35 cellular contexts compared by ENCODE assay signal in genomic region chr12:62003217-62003616, GRCh38.
"Had no signal": no experiment of that assay in that cellular context is flagged by ENCODE, and none has a peak within 500 bp of the region (broad histone marks: within the 10 kb centered on the region; RNA-seq: fewer than 3 reads in every experiment).

No MANE protein-coding gene starts in this region.

- H3K36me3 Mint-ChIP-seq: activated CD4-positive, alpha-beta memory T cell treated with anti-CD3 and anti-CD28 coated beads for 36 hours; activated naive CD4-positive, alpha-beta T cell treated with anti-CD3 and anti-CD28 coated beads, Interleukin-2, amount 50 U/mL, for 72 hours; activated naive CD8-positive, alpha-beta T cell treated with anti-CD3 and anti-CD28 coated beads for 36 hours had no signal

- H3K27ac Mint-ChIP-seq: activated B cell treated with CpG ODN at 0.5 μM for 24 hours; activated CD4-positive, alpha-beta memory T cell treated with anti-CD3 and anti-CD28 coated beads for 36 hours; activated CD4-positive, alpha-beta T cell treated with anti-CD3 and anti-CD28 coated beads, Interleukin-2, amount 10 ng/mL, durations not matched to agents 24 days and 14 days; activated CD8-positive, alpha-beta T cell treated with anti-CD3 and anti-CD28 coated beads for 36 hours; activated naive CD4-positive, alpha-beta T cell treated with anti-CD3 and anti-CD28 coated beads for 36 hours; activated naive CD4-positive, alpha-beta T cell treated with anti-CD3 and anti-CD28 coated beads, Interleukin-2, amount 50 U/mL, for 72 hours; activated naive CD8-positive, alpha-beta T cell treated with anti-CD3 and anti-CD28 coated beads for 36 hours; activated T-cell treated with anti-CD3 and anti-CD28 coated beads, Interleukin-2, amount 50 U/mL, for 72 hours; activated T-helper 1 cell treated with anti-CD3 and anti-CD28 coated beads, Interleukin-12 subunit alpha, Interleukin-12 subunit beta, Interleukin-2, Interleukin-4 antibody, amounts not matched to agents 30 ng/mL and 10 ng/mL and 1 ng/mL, durations not matched to agents 14 hours and 24 hours and 36 hours; activated T-helper 17 cell treated with anti-CD3 and anti-CD28 coated beads, Interleukin-2, amount 50 U/mL, for 72 hours; T-helper 2 cell treated with Interferon-gamma antibody and Interleukin-4, amounts not matched to agents 5 μg/mL and 100 μg/mL, for 36 hours had no signal

- H3K9me3 ChIP-seq: adrenal gland, body of pancreas, breast epithelium had no signal

- ATAC-seq: activated CD8-positive, alpha-beta T cell treated with anti-CD3 and anti-CD28 coated beads for 36 hours; activated naive CD4-positive, alpha-beta T cell treated with anti-CD3 and anti-CD28 coated beads, Interleukin-2, amount 50 U/mL, for 72 hours; activated T-cell treated with anti-CD3 and anti-CD28 coated beads, Interleukin-2, amount 50 U/mL, for 4 hours; activated T-cell treated with anti-CD3 and anti-CD28 coated beads, Interleukin-2, amount 50 U/mL, for 72 hours; activated T-helper 17 cell treated with anti-CD3 and anti-CD28 coated beads, Interleukin-2, amount 50 U/mL, for 72 hours; body of pancreas had no signal

- H3K4me1 Mint-ChIP-seq: activated B cell treated with CpG ODN at 0.5 μM for 24 hours; activated CD4-positive, alpha-beta T cell treated with anti-CD3 and anti-CD28 coated beads, Interleukin-2, amount 10 ng/mL, durations not matched to agents 24 days and 14 days; activated naive CD8-positive, alpha-beta T cell treated with anti-CD3 and anti-CD28 coated beads for 36 hours; activated T-helper 17 cell treated with anti-CD3 and anti-CD28 coated beads, Interleukin-2, amount 50 U/mL, for 72 hours had no signal

- H3K4me1 ChIP-seq: adrenal gland, body of pancreas, breast epithelium had no signal

- H3K27ac ChIP-seq: adrenal gland, body of pancreas, brain microvascular endothelial cell, breast epithelium, VCaP had no signal

- H3K4me3 ChIP-seq: adrenal gland, body of pancreas, breast epithelium had no signal

- H3K27me3 ChIP-seq: adrenal gland, body of pancreas, brain microvascular endothelial cell, breast epithelium had no signal

- H3K4me3 Mint-ChIP-seq: activated B cell treated with CpG ODN at 0.5 μM for 24 hours; activated CD4-positive, alpha-beta memory T cell treated with anti-CD3 and anti-CD28 coated beads for 36 hours; activated CD4-positive, alpha-beta T cell treated with anti-CD3 and anti-CD28 coated beads, Interleukin-2, amount 10 ng/mL, durations not matched to agents 24 days and 14 days; activated CD8-positive, alpha-beta T cell treated with anti-CD3 and anti-CD28 coated beads for 36 hours; activated naive CD4-positive, alpha-beta T cell treated with anti-CD3 and anti-CD28 coated beads for 36 hours; activated naive CD8-positive, alpha-beta T cell treated with anti-CD3 and anti-CD28 coated beads for 36 hours; activated T-cell treated with anti-CD3 and anti-CD28 coated beads, Interleukin-2, amount 50 U/mL, for 4 hours; activated T-cell treated with anti-CD3 and anti-CD28 coated beads, Interleukin-2, amount 50 U/mL, for 72 hours; activated T-helper 1 cell treated with anti-CD3 and anti-CD28 coated beads, Interleukin-12 subunit alpha, Interleukin-12 subunit beta, Interleukin-2, Interleukin-4 antibody, amounts not matched to agents 30 ng/mL and 10 ng/mL and 1 ng/mL, durations not matched to agents 14 hours and 24 hours and 36 hours; activated T-helper 17 cell treated with anti-CD3 and anti-CD28 coated beads, Interleukin-2, amount 50 U/mL, for 72 hours; T-helper 2 cell treated with Interferon-gamma antibody and Interleukin-4, amounts not matched to agents 5 μg/mL and 100 μg/mL, for 36 hours had no signal

- FAIRE-seq: astrocyte, TTC549 had no signal

- H3K27me3 Mint-ChIP-seq: activated B cell treated with CpG ODN at 0.5 μM for 24 hours; activated T-helper 17 cell treated with anti-CD3 and anti-CD28 coated beads, Interleukin-2, amount 50 U/mL, for 72 hours had no signal

- H3K36me3 ChIP-seq: adrenal gland, brain microvascular endothelial cell, breast epithelium had no signal

- DNase-seq: activated B cell treated with CpG ODN at 0.5 μM for 24 hours; activated CD4-positive, alpha-beta memory T cell treated with anti-CD3 and anti-CD28 coated beads for 36 hours; activated CD4-positive, alpha-beta T cell treated with anti-CD3 and anti-CD28 coated beads for 4 hours; activated CD4-positive, alpha-beta T cell treated with anti-CD3 and anti-CD28 coated beads, Interleukin-2, amount 10 ng/mL, durations not matched to agents 24 days and 14 days; activated CD4-positive, alpha-beta T cell treated with anti-CD3 and anti-CD28 coated beads, Interleukin-2, amount 50 U/mL, for 1 hour; activated CD4-positive, alpha-beta T cell treated with anti-CD3 and anti-CD28 coated beads, Interleukin-2, amount 50 U/mL, for 4 hours; activated CD4-positive, CD25-positive, alpha-beta regulatory T cell treated with anti-CD3 and anti-CD28 coated beads, Interleukin-2, amount 50 U/mL, for 72 hours; activated CD8-positive, alpha-beta memory T cell treated with anti-CD3 and anti-CD28 coated beads, Interleukin-2, amount 50 U/mL, for 4 hours; activated CD8-positive, alpha-beta T cell treated with anti-CD3 and anti-CD28 coated beads for 36 hours; activated effector memory CD4-positive, alpha-beta T cell treated with anti-CD3 and anti-CD28 coated beads, Interleukin-2, amount 50 U/mL, for 16 hours; activated gamma-delta T cell treated with Interleukin-2 at 50 U/mL for 16 hours; activated naive CD4-positive, alpha-beta T cell; activated naive CD4-positive, alpha-beta T cell treated with anti-CD3 and anti-CD28 coated beads for 36 hours; activated naive CD4-positive, alpha-beta T cell treated with anti-CD3 and anti-CD28 coated beads, Interleukin-2, amount 50 U/mL, for 16 hours; activated naive CD8-positive, alpha-beta T cell treated with anti-CD3 and anti-CD28 coated beads for 36 hours; activated T-cell treated with anti-CD3 and anti-CD28 coated beads for 4 hours; activated T-cell treated with anti-CD3 and anti-CD28 coated beads, Interleukin-2, amount 50 U/mL, for 1 hour; activated T-cell treated with anti-CD3 and anti-CD28 coated beads, Interleukin-2, amount 50 U/mL, for 4 hours; activated T-cell treated with anti-CD3 and anti-CD28 coated beads, Interleukin-2, amount 50 U/mL, for 72 hours; adrenal gland; amniotic stem cell; aorta; body of pancreas; brain microvascular endothelial cell; central memory CD4-positive, alpha-beta T cell; T-helper 2 cell; T-helper 9 cell had no signal

- H3K9me3 Mint-ChIP-seq: activated B cell treated with CpG ODN at 0.5 μM for 24 hours; activated CD4-positive, alpha-beta memory T cell treated with anti-CD3 and anti-CD28 coated beads for 36 hours; activated CD4-positive, alpha-beta T cell treated with anti-CD3 and anti-CD28 coated beads, Interleukin-2, amount 10 ng/mL, durations not matched to agents 24 days and 14 days; activated CD8-positive, alpha-beta T cell treated with anti-CD3 and anti-CD28 coated beads for 36 hours; activated naive CD4-positive, alpha-beta T cell treated with anti-CD3 and anti-CD28 coated beads for 36 hours; activated naive CD4-positive, alpha-beta T cell treated with anti-CD3 and anti-CD28 coated beads, Interleukin-2, amount 50 U/mL, for 72 hours; activated naive CD8-positive, alpha-beta T cell treated with anti-CD3 and anti-CD28 coated beads for 36 hours; activated T-cell treated with anti-CD3 and anti-CD28 coated beads, Interleukin-2, amount 50 U/mL, for 4 hours; activated T-cell treated with anti-CD3 and anti-CD28 coated beads, Interleukin-2, amount 50 U/mL, for 72 hours; activated T-helper 1 cell treated with anti-CD3 and anti-CD28 coated beads, Interleukin-12 subunit alpha, Interleukin-12 subunit beta, Interleukin-2, Interleukin-4 antibody, amounts not matched to agents 30 ng/mL and 10 ng/mL and 1 ng/mL, durations not matched to agents 14 hours and 24 hours and 36 hours; activated T-helper 17 cell treated with anti-CD3 and anti-CD28 coated beads, Interleukin-2, amount 50 U/mL, for 72 hours; T-helper 2 cell treated with Interferon-gamma antibody and Interleukin-4, amounts not matched to agents 5 μg/mL and 100 μg/mL, for 36 hours had no signal
